In genomic region chr2:181308731-181309130, GRCh38 we compare ENCODE assay signal across 12 cellular contexts.
DNase-seq lines count a peak whose midpoint lies in the region; ATAC-seq and TF ChIP-seq lines count a peak whose summit lies in the region.
"Had no signal": no experiment of that assay in that cellular context is flagged by ENCODE, and none has a peak within 500 bp of the region (broad histone marks: within the 10 kb centered on the region; RNA-seq: fewer than 3 reads in every experiment).

No MANE protein-coding gene starts in this region.

- H3K4me1 Mint-ChIP-seq in activated T-helper 17 cell treated with anti-CD3 and anti-CD28 coated beads, Interleukin-2, amount 50 U/mL, for 72 hours = peaks cover 50% of the 10 kb centered on the region
- H3K4me1 Mint-ChIP-seq in natural killer cell = peaks cover 78 to 79% of the 10 kb centered on the region in 2 donors
- H3K4me1 Mint-ChIP-seq in progenitor cell of endocrine pancreas (ENCODE audit: low read depth) = peaks cover 2% of the 10 kb centered on the region

- no peaks in the 10 kb centered on the region for H3K9me3 Mint-ChIP-seq in activated T-helper 17 cell treated with anti-CD3 and anti-CD28 coated beads, Interleukin-2, amount 50 U/mL, for 72 hours
- H3K9me3 Mint-ChIP-seq in natural killer cell (peaks cover 0 to 3% of the 10 kb centered on the region in 2 donors), progenitor cell of endocrine pancreas (ENCODE audit: low read depth) (no peaks in the 10 kb centered on the region)
- H3K9me3 Mint-ChIP-seq: nephron had no signal

- peak overlapping the region; percentile 71 for H3K9ac ChIP-seq in DND-41 (ENCODE audit: low read depth, low read length)
- peak overlapping the region; percentile 42; the same call in 1 of the 2 replicates for H3K9ac ChIP-seq in KMS-11

- intact Hi-C loops in natural killer cell (cut with micrococcal nuclease) (loop anchor here (5.0 kb wide), 4 partner anchors 84 to 186 kb away; no protein-coding TSS in a partner anchor), adrenal gland (cut with DNase I) (no loop called here)

- H3K4me2 ChIP-seq in DND-41 (ENCODE audit: insufficient read depth, low read length) (peak overlapping the region; percentile 58), KMS-11 (peak overlapping the region; percentile 94)

- H2AFZ ChIP-seq in DND-41 (ENCODE audit: low read depth, low read length) (peak overlapping the region; percentile 58), KMS-11 (ENCODE audit: low read depth) (peak overlapping the region; percentile 53; the same call in 1 of the 2 replicates)

- H3K79me2 ChIP-seq in DND-41 (ENCODE audit: insufficient read depth, low read length) = peaks cover 22% of the 10 kb centered on the region
- no peaks in the 10 kb centered on the region for H3K79me2 ChIP-seq in KMS-11 (ENCODE audit: insufficient read depth, low read depth)

- no peaks in the 10 kb centered on the region for H3K27me3 Mint-ChIP-seq in activated T-helper 17 cell treated with anti-CD3 and anti-CD28 coated beads, Interleukin-2, amount 50 U/mL, for 72 hours
- H3K27me3 Mint-ChIP-seq in natural killer cell (ENCODE audit: low read depth in 2 of 2) = no peaks in the 10 kb centered on the region
- no peaks in the 10 kb centered on the region for H3K27me3 Mint-ChIP-seq in progenitor cell of endocrine pancreas

- H4K20me1 ChIP-seq in DND-41 (ENCODE audit: insufficient read depth, low read length) (no peaks in the 10 kb centered on the region), KMS-11 (ENCODE audit: insufficient read depth) (no peaks in the 10 kb centered on the region)

- peak overlapping the region; percentile 92 for H3K4me3 Mint-ChIP-seq in activated T-helper 17 cell treated with anti-CD3 and anti-CD28 coated beads, Interleukin-2, amount 50 U/mL, for 72 hours
- H3K4me3 Mint-ChIP-seq in natural killer cell (peak overlapping the region; percentile 94), progenitor cell of endocrine pancreas (ENCODE audit: low read depth) (no peak overlapping the region)
- H3K4me3 Mint-ChIP-seq: nephron had no signal

- ATAC-seq in DND-41 (ENCODE audit: insufficient read depth, low read depth) (peak; percentile 19; the same call in 2 of the 3 replicates), natural killer cell (no peak), GM19035 (IDR thresholded peaks at IDR 0.05; ENCODE audit: unreplicated experiment) (no peak), HG02642 (IDR thresholded peaks at IDR 0.05; ENCODE audit: poor library complexity, unreplicated experiment) (no peak)
- ATAC-seq in activated T-helper 17 cell treated with anti-CD3 and anti-CD28 coated beads, Interleukin-2, amount 50 U/mL, for 72 hours (replicated peaks) = no peak
- ATAC-seq: sciatic nerve had no signal

- no peak for TF ChIP-seq CTCF in DND-41 (IDR thresholded peaks at IDR 0.05; ENCODE audit: borderline replicate concordance, extremely low read depth, low read length, poor library complexity, severe bottlenecking)
- TF ChIP-seq CTCF in KMS-11 (conservative IDR thresholded peaks at IDR 0.05; ENCODE audit: low read depth, low read length) = no peak
- TF ChIP-seq CTCF in natural killer cell (IDR thresholded peaks at IDR 0.05) = no peak
- TF ChIP-seq CTCF in progenitor cell of endocrine pancreas (IDR thresholded peaks at IDR 0.05; ENCODE audit: unreplicated experiment) = no peak
- no peak for TF ChIP-seq CTCF in adrenal gland (IDR thresholded peaks at IDR 0.05)

- H3K9me3 ChIP-seq in DND-41 (ENCODE audit: insufficient read depth, low read length, severe bottlenecking) = no peaks in the 10 kb centered on the region
- no peaks in the 10 kb centered on the region for H3K9me3 ChIP-seq in adrenal gland (replicated peaks in 1 of 3)

- H3K36me3 ChIP-seq in DND-41 (ENCODE audit: insufficient read depth, low read length) (no peaks in the 10 kb centered on the region), KMS-11 (ENCODE audit: insufficient read depth) (no peaks in the 10 kb centered on the region), adrenal gland (replicated peaks in 1 of 2) (no peaks in the 10 kb centered on the region)

- peak overlapping the region in 1 of 2 experiments; percentile 5; a peak in 1 of 4 replicates for H3K4me3 ChIP-seq in DND-41 (ENCODE audit: low read depth in 1 of 2, low read length in 2 of 2)
- H3K4me3 ChIP-seq in KMS-11 (IDR thresholded peaks at IDR 0.05; ENCODE audit: insufficient read depth, low read depth, low read length) = no peak overlapping the region
- no peak overlapping the region for H3K4me3 ChIP-seq in adrenal gland

- H3K27ac ChIP-seq in DND-41 (ENCODE audit: low read length) (peak overlapping the region; percentile 97), KMS-11 (peak overlapping the region; percentile 95), adrenal gland (peak overlapping the region in 1 of 5 donors; percentile 30)

- DNase-seq in DND-41 (no peak), natural killer cell (no peak), progenitor cell of endocrine pancreas (ENCODE audit: low spot score, unreplicated experiment) (no peak), adrenal gland (no peak)
- DNase-seq: HCEC 1CT, NCI-H146 had no signal

- WGBS in adrenal gland, 4 donors = 67 to 71% (median 70%) methylated on average over 2 of the region's 2 CpGs

- TF ChIP-seq POLR2A in adrenal gland (IDR thresholded peaks at IDR 0.05) = no peak

- H3K27ac Mint-ChIP-seq in activated T-helper 17 cell treated with anti-CD3 and anti-CD28 coated beads, Interleukin-2, amount 50 U/mL, for 72 hours = peak overlapping the region; percentile 96
- H3K27ac Mint-ChIP-seq in natural killer cell = peak overlapping the region; percentile 94 to 97
- H3K27ac Mint-ChIP-seq in progenitor cell of endocrine pancreas = no peak overlapping the region
- H3K27ac Mint-ChIP-seq: nephron had no signal

- H3K27me3 ChIP-seq in DND-41 (ENCODE audit: insufficient read depth, low read length, poor library complexity) (no peaks in the 10 kb centered on the region), KMS-11 (ENCODE audit: insufficient read depth, low read depth) (no peaks in the 10 kb centered on the region), adrenal gland (no peaks in the 10 kb centered on the region)

- no peaks in the 10 kb centered on the region for H3K36me3 Mint-ChIP-seq in activated T-helper 17 cell treated with anti-CD3 and anti-CD28 coated beads, Interleukin-2, amount 50 U/mL, for 72 hours (ENCODE audit: low read depth)
- H3K36me3 Mint-ChIP-seq in natural killer cell (no peaks in the 10 kb centered on the region), progenitor cell of endocrine pancreas (ENCODE audit: insufficient read depth) (no peaks in the 10 kb centered on the region)

- peaks cover 98% of the 10 kb centered on the region for H3K4me1 ChIP-seq in DND-41 (ENCODE audit: insufficient read depth, low read length)
- peaks cover 100% of the 10 kb centered on the region for H3K4me1 ChIP-seq in KMS-11 (ENCODE audit: low read depth, poor library complexity, severe bottlenecking)
- H3K4me1 ChIP-seq in adrenal gland (replicated peaks in 1 of 2) = no peaks in the 10 kb centered on the region
